ENCODE assay signal across 8 cellular contexts in genomic region chr7:129188372-129188891, GRCh38. TPM values are rescaled to one million over a fixed set of nuclear protein-coding genes. Genes with fewer than 3 reads are reported as not detected.
DNase-seq lines count a peak whose midpoint lies in the region; ATAC-seq and TF ChIP-seq lines count a peak whose summit lies in the region.

Gene SMO (plus strand): TSS chr7:129188633. CDS start chr7:129189152, 519 bp downstream.

- H3K79me2 ChIP-seq in OCI-LY1 (ENCODE audit: insufficient read depth, low read length): no peaks in the 10 kb centered on the region

- 1 to 2% methylated on average over 26 to 48 of the region's 48 CpGs for WGBS in lung, 2 donors
- 0 to 1% methylated on average over 20 to 27 of the region's 48 CpGs for WGBS in thyroid gland, 2 donors

- peak in 1 of 2 donors; percentile 57 for TF ChIP-seq POLR2A in thyroid gland (IDR thresholded peaks at IDR 0.05)

- H2AFZ ChIP-seq in OCI-LY1 (ENCODE audit: low read length): no peak within 1 kb of the TSS

- DNase-seq in 8988T (peak; percentile 63), GM03348 (ENCODE audit: low spot score) (peak; percentile 68), lung (ENCODE audit: low spot score) (no peak), thyroid gland (peak; percentile 63 to 71)

- H3K4me3 ChIP-seq in OCI-LY1 (ENCODE audit: low read depth, low read length, poor library complexity, severe bottlenecking) (peak within 1 kb of the TSS; percentile 57), duodenal mucosa (ENCODE audit: low read depth in 1 of 2, low read length in 2 of 2) (peak within 1 kb of the TSS; percentile 47 to 65), lung (peak within 1 kb of the TSS; percentile 44), thyroid gland (replicated peaks in 1 of 3) (peak within 1 kb of the TSS; percentile 41 to 86 (median 68))

- peak within 1 kb of the TSS; percentile 79 for H3K4me2 ChIP-seq in OCI-LY1 (ENCODE audit: low read length)

- H3K9ac ChIP-seq in OCI-LY1 (ENCODE audit: low read length): peak within 1 kb of the TSS; percentile 30; the same call in 1 of the 2 replicates
- peak within 1 kb of the TSS; percentile 16 to 18 for H3K9ac ChIP-seq in duodenal mucosa (ENCODE audit: low read depth in 1 of 2, low read length in 2 of 2)

- H3K27ac ChIP-seq in OCI-LY1 (ENCODE audit: low read depth, low read length, poor library complexity, severe bottlenecking) (no peak within 1 kb of the TSS), duodenal mucosa (ENCODE audit: low read depth, low read length) (no peak within 1 kb of the TSS), lung (ENCODE audit: low read depth in 1 of 2, low read length in 1 of 2) (no peak within 1 kb of the TSS), thyroid gland (peak within 1 kb of the TSS; percentile 16 to 37 (median 25))

- H3K27me3 ChIP-seq in OCI-LY1 (ENCODE audit: insufficient read depth, low read length) (peaks cover 36% of the 10 kb centered on the region), duodenal mucosa (ENCODE audit: control insufficient read depth in 1 of 2, insufficient read depth in 2 of 2, low read length in 2 of 2) (peaks cover 11 to 35% of the 10 kb centered on the region in 2 donors), lung (ENCODE audit: control insufficient read depth, insufficient read depth) (peaks cover 7% of the 10 kb centered on the region), thyroid gland (no peaks in the 10 kb centered on the region)

- no peaks in the 10 kb centered on the region for H3F3A ChIP-seq in OCI-LY1 (ENCODE audit: insufficient read depth, low read length)

- no peaks in the 10 kb centered on the region for H3K9me2 ChIP-seq in OCI-LY1 (ENCODE audit: low read depth, low read length)

- TF ChIP-seq CTCF in OCI-LY1 (IDR thresholded peaks at IDR 0.05; ENCODE audit: low read length) (no peak), lung (IDR thresholded peaks at IDR 0.05; ENCODE audit: control extremely low read depth, extremely low read depth) (no peak), thyroid gland (IDR thresholded peaks at IDR 0.05) (no peak)

- no peaks in the 10 kb centered on the region for H4K20me1 ChIP-seq in OCI-LY1 (ENCODE audit: insufficient read depth, low read length)

- H3K36me3 ChIP-seq in OCI-LY1 (ENCODE audit: insufficient read depth, low read length): no peaks in the 10 kb centered on the region
- no peaks in the 10 kb centered on the region for H3K36me3 ChIP-seq in duodenal mucosa (ENCODE audit: control insufficient read depth in 1 of 2, insufficient read depth in 2 of 2, low read length in 2 of 2)
- no peaks in the 10 kb centered on the region for H3K36me3 ChIP-seq in lung (ENCODE audit: control insufficient read depth in 2 of 2, insufficient read depth in 2 of 2, low read length in 2 of 2)
- H3K36me3 ChIP-seq in thyroid gland: no peaks in the 10 kb centered on the region

- no peaks in the 10 kb centered on the region for H3K9me3 ChIP-seq in OCI-LY1 (ENCODE audit: low read length)
- no peaks in the 10 kb centered on the region for H3K9me3 ChIP-seq in duodenal mucosa (ENCODE audit: control insufficient read depth in 1 of 2, low read length in 2 of 2)
- H3K9me3 ChIP-seq in lung (ENCODE audit: control insufficient read depth in 2 of 2, insufficient read depth in 1 of 2, low read length in 1 of 2): no peaks in the 10 kb centered on the region
- H3K9me3 ChIP-seq in thyroid gland: no peaks in the 10 kb centered on the region

- intact Hi-C loops in thyroid gland (cut with DNase I): no loop called here

- peak; percentile 16 for ATAC-seq in lung (ENCODE audit: insufficient read depth, low FRiP score)
- no peak for ATAC-seq in HG02870 (IDR thresholded peaks at IDR 0.05; ENCODE audit: unreplicated experiment)
- ATAC-seq in HG03280 (IDR thresholded peaks at IDR 0.05; ENCODE audit: unreplicated experiment): no peak

- H3K4me1 ChIP-seq in OCI-LY1 (ENCODE audit: insufficient read depth, low read length, severe bottlenecking) (peaks cover 23% of the 10 kb centered on the region), duodenal mucosa (ENCODE audit: control insufficient read depth in 1 of 2, insufficient read depth in 2 of 2, low read length in 2 of 2) (peaks cover 0 to 7% of the 10 kb centered on the region in 2 donors), lung (ENCODE audit: control insufficient read depth in 2 of 2, insufficient read depth in 2 of 2, low read length in 2 of 2) (peaks cover 3 to 8% of the 10 kb centered on the region in 2 donors), thyroid gland (peaks cover 0 to 13% of the 10 kb centered on the region in 2 donors)

RNA-seq across cellular contexts. Expression of gene SMO, which starts in this region (rescaled TPM):
- total RNA-seq in lung: 10 to 100 TPM in 1 of 2 donors, 1 to 10 TPM in 1; 4.6 to 19.3 TPM
- polyA plus RNA-seq in lung: 1 to 10 TPM in 1 of 2 donors, under 1 TPM in 1; 0.87 to 2.5 TPM
- 10 to 100 TPM; 10.5 to 17.4 (median 14.7) TPM for total RNA-seq in thyroid gland

Comparison
In these comparisons a context has a peak if more than half of its experiments do, and no peak if none do; other contexts are left out.
1. H3K27ac ChIP-seq: peak in thyroid gland (3 of 3); none in OCI-LY1 (single experiment), duodenal mucosa (single experiment) and lung (0 of 2).
2. Peak in every context shown above with its lines, with median percentiles within 50 percentile points of each other: H3K4me3 ChIP-seq.